ENCODE assay signal across 18 cellular contexts in genomic region chr10:123038782-123039631, GRCh38. TPM values are rescaled to one million over a fixed set of nuclear protein-coding genes. Genes with fewer than 3 reads are reported as not detected.
DNase-seq lines count a peak whose midpoint lies in the region; ATAC-seq, FAIRE-seq and TF ChIP-seq lines count a peak whose summit lies in the region.
"Had no signal": no experiment of that assay in that cellular context is flagged by ENCODE, and none has a peak within 500 bp of the region (broad histone marks: within the 10 kb centered on the region; RNA-seq: fewer than 3 reads in every experiment).

No MANE protein-coding gene starts in this region.

- no peak overlapping the region for H3K9ac ChIP-seq in BLaER1 treated with 17β-estradiol and CSF1 and Interleukin-3, amounts not matched to agents 10 nM and 100 nM

- H3K4me1 ChIP-seq in BLaER1 treated with 17β-estradiol and CSF1 and Interleukin-3, amounts not matched to agents 10 nM and 100 nM, result peaks cover 10 to 25% (median 15%) of the 10 kb centered on the region in 10 experiments
- H3K4me1 ChIP-seq in ovary (ENCODE audit: insufficient read depth), result no peaks in the 10 kb centered on the region

- peaks cover under 1 to 29% (median 21%) of the 10 kb centered on the region in 11 experiments; a peak in 18 of 22 replicates for H3K36me3 ChIP-seq in BLaER1 treated with 17β-estradiol and CSF1 and Interleukin-3, amounts not matched to agents 10 nM and 100 nM
- H3K36me3 ChIP-seq in ovary, result no peaks in the 10 kb centered on the region
- H3K36me3 ChIP-seq: neutrophil had no signal

- TF ChIP-seq EP300 in ovary (IDR thresholded peaks at IDR 0.05), result no peak

- no peak for TF ChIP-seq CTCF in ovary (IDR thresholded peaks at IDR 0.05)

- ATAC-seq in GM21786 (IDR thresholded peaks at IDR 0.05; ENCODE audit: unreplicated experiment) (peak; percentile 37), GM21576 (IDR thresholded peaks at IDR 0.05; ENCODE audit: unreplicated experiment) (no peak), GM18868 (IDR thresholded peaks at IDR 0.05; ENCODE audit: unreplicated experiment) (no peak)
- ATAC-seq: right cardiac atrium, T-helper 17 cell had no signal

- TF ChIP-seq POLR2A in ovary (IDR thresholded peaks at IDR 0.05) (no peak), H54 (IDR thresholded peaks at IDR 0.05; ENCODE audit: low read depth, low read length) (no peak)

- H3K27ac ChIP-seq in BLaER1 treated with 17β-estradiol and CSF1 and Interleukin-3, amounts not matched to agents 10 nM and 100 nM, result no peak overlapping the region
- no peak overlapping the region for H3K27ac ChIP-seq in ovary
- H3K27ac ChIP-seq: neutrophil had no signal

- 74 to 77% (median 77%) methylated on average over 18 of the region's 18 CpGs for WGBS in ovary, 3 donors

- peak overlapping the region; percentile 13 to 65 (median 49); a peak in 21 of 22 replicates for H3K4me2 ChIP-seq in BLaER1 treated with 17β-estradiol and CSF1 and Interleukin-3, amounts not matched to agents 10 nM and 100 nM

- H3K4me3 ChIP-seq in BLaER1 treated with 17β-estradiol and CSF1 and Interleukin-3, amounts not matched to agents 10 nM and 100 nM, result no peak overlapping the region
- no peak overlapping the region for H3K4me3 ChIP-seq in ovary

- H3K9me3 ChIP-seq in BLaER1 treated with 17β-estradiol and CSF1 and Interleukin-3, amounts not matched to agents 10 nM and 100 nM (replicated peaks in 1 of 11), result no peaks in the 10 kb centered on the region
- no peaks in the 10 kb centered on the region for H3K9me3 ChIP-seq in ovary
- H3K9me3 ChIP-seq: neutrophil had no signal

- intact Hi-C loops in ovary (cut with DNase I), result no loop called here

- H3K27me3 ChIP-seq in BLaER1 treated with 17β-estradiol and CSF1 and Interleukin-3, amounts not matched to agents 10 nM and 100 nM, result no peaks in the 10 kb centered on the region
- H3K27me3 ChIP-seq in ovary, result no peaks in the 10 kb centered on the region
- H3K27me3 ChIP-seq: neutrophil had no signal

- peaks cover 0 to 4% (median 0%) of the 10 kb centered on the region in 11 experiments; a peak in 1 of 22 replicates for H4K20me1 ChIP-seq in BLaER1 treated with 17β-estradiol and CSF1 and Interleukin-3, amounts not matched to agents 10 nM and 100 nM

- no peak for FAIRE-seq in H54 (lab: Jason Lieb, UNC)

- DNase-seq in UCSD-AML1 (lab: John Stamatoyannopoulos, UW; ENCODE audit: unreplicated experiment) (peak; percentile 43), midbrain (lab: John Stamatoyannopoulos, UW) (peak; percentile 11), ovary (no peak), H54 (ENCODE audit: insufficient read length, low spot score) (no peak)
- DNase-seq: activated CD4-positive, alpha-beta T cell treated with anti-CD3 and anti-CD28 coated beads for 4 hours; activated naive CD4-positive, alpha-beta T cell treated with anti-CD3 and anti-CD28 coated beads for 36 hours; HFFc6; IMR-90; NCI-H1092; NCI-H2171 treated with DMSO at 0.1 percent for 48 hours; right cardiac atrium; SHP77; T-helper 17 cell had no signal

RNA-seq across cellular contexts. Expression of gene ACADSB, which starts 30.2 kb away (rescaled TPM):
- 10 to 100 TPM; 10.5 to 26.6 (median 24.0) TPM for total RNA-seq in ovary
- polyA plus RNA-seq in ovary, result 10 to 100 TPM in 1 of 2 donors, 1 to 10 TPM in 1; 8.8 to 25.3 TPM

RNA-seq across cellular contexts. Expression of gene IKZF5, which starts 30.4 kb away (rescaled TPM):
- 10 to 100 TPM in 6 of 7 donors, 1 to 10 TPM in 1; 8.2 to 28.6 (median 20.5) TPM for total RNA-seq in ovary
- 10 to 100 TPM; 11.8 to 13.5 TPM for polyA plus RNA-seq in ovary

RNA-seq across cellular contexts. Expression of gene PSTK, which starts 58.8 kb away (rescaled TPM):
- 1 to 10 TPM; 2.1 to 6.1 (median 3.3) TPM for total RNA-seq in ovary
- 1 to 10 TPM; 3.4 to 5.1 TPM for polyA plus RNA-seq in ovary

Comparison
In these comparisons a context has a peak if more than half of its experiments do, and no peak if none do; other contexts are left out.
1. DNase-seq: peak in UCSD-AML1 (single experiment) and midbrain (single experiment); none in ovary (0 of 5) and H54 (single experiment).